In the genomic region with DNA sequence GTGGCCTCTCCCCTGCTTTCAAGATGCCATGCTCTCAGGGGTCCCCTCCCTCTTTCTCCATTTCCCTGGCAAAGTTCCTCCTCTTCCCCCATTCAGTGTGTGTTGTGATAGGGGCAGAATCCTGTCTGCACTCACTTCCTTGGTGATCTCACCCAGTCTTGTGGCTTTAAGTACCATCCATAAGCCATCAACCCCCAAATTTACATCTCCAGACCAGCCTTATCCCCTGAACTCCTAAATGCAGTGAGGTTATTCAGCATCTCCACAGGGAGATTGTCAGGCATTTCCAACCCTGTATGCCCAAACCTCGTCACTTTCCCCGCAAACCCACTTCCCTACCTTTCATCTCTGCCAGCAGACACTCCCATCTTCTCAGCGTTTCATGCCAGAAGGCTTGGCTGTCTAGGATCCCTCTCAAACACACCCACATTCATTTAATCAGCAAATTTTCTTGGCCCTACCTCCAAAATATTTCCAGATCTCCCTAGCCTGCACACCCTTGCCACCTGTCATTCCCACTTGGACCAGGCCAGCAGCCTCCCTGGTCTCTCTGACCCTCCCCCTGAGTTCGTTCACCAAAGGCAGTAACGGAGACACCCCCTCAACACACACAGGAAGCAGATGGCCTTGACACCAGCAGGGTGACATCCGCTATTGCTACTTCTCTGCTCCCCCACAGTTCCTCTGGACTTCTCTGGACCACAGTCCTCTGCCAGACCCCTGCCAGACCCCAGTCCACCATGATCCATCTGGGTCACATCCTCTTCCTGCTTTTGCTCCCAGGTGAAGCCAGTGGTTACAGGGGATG, we compare ENCODE assay signal across 8 cellular contexts. TPM values are rescaled to one million over a fixed set of nuclear protein-coding genes. Genes with fewer than 3 reads are reported as not detected.
DNase-seq lines count a peak whose midpoint lies in the region; ATAC-seq and TF ChIP-seq lines count a peak whose summit lies in the region.

A gene with protein sequence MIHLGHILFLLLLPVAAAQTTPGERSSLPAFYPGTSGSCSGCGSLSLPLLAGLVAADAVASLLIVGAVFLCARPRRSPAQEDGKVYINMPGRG (plus strand): TSS at position 676 of the 808 bp plus-strand sequence. CDS start 65 bp downstream, at position 741.

- H3K27me3 ChIP-seq in CD4-positive, CD25-positive, alpha-beta regulatory T cell (ENCODE audit: control insufficient read depth, insufficient read depth, low read length) = no peaks in the 10 kb centered on the region
- H3K27me3 ChIP-seq in prostate gland (replicated peaks; ENCODE audit: insufficient read depth) = no peaks in the 10 kb centered on the region

- no peaks in the 10 kb centered on the region for H3K9me3 ChIP-seq in CD4-positive, CD25-positive, alpha-beta regulatory T cell (ENCODE audit: control insufficient read depth in 2 of 2, low read length in 2 of 2)
- H3K9me3 ChIP-seq in prostate gland = no peaks in the 10 kb centered on the region

- H3K27ac Mint-ChIP-seq in CD4-positive, CD25-positive, alpha-beta regulatory T cell = peak within 1 kb of the TSS; percentile 96 to 100 (median 100)

- H3K4me1 ChIP-seq in CD4-positive, CD25-positive, alpha-beta regulatory T cell (ENCODE audit: control insufficient read depth, insufficient read depth, low read length, poor library complexity, severe bottlenecking) = peaks cover 67% of the 10 kb centered on the region
- H3K4me1 ChIP-seq in prostate gland (replicated peaks) = no peaks in the 10 kb centered on the region

- H3K4me3 ChIP-seq in CD4-positive, CD25-positive, alpha-beta regulatory T cell (ENCODE audit: low read depth, low read length) = peak within 1 kb of the TSS; percentile 81
- H3K4me3 ChIP-seq in HFF-Myc (replicated peaks; ENCODE audit: low read depth, low read length) = peak within 1 kb of the TSS; percentile 37
- peak within 1 kb of the TSS in 1 of 2 donors; percentile 8 for H3K4me3 ChIP-seq in prostate gland

- peak within 1 kb of the TSS; percentile 98 to 100 (median 100) for H3K4me3 Mint-ChIP-seq in CD4-positive, CD25-positive, alpha-beta regulatory T cell

- peaks cover 0 to 2% (median 0%) of the 10 kb centered on the region in 7 donors for H3K9me3 Mint-ChIP-seq in CD4-positive, CD25-positive, alpha-beta regulatory T cell

- TF ChIP-seq CTCF in HFF-Myc (IDR thresholded peaks at IDR 0.05; ENCODE audit: low read depth, low read length, missing control alignments) (no peak), VCaP (conservative IDR thresholded peaks at IDR 0.05) (no peak), prostate gland (IDR thresholded peaks at IDR 0.05) (no peak)

- H3K27ac ChIP-seq in CD4-positive, CD25-positive, alpha-beta regulatory T cell (ENCODE audit: insufficient read depth, low read length, poor library complexity, severe bottlenecking) = peak within 1 kb of the TSS; percentile 100
- H3K27ac ChIP-seq in VCaP (peak within 1 kb of the TSS; percentile 52; the same call in 1 of the 2 replicates), epithelial cell of prostate (peak within 1 kb of the TSS; percentile 87), prostate gland (peak within 1 kb of the TSS; percentile 26 to 33)

- intact Hi-C loops in prostate gland (cut with DNase I) = no loop called here

- peaks cover 7 to 59% (median 31%) of the 10 kb centered on the region in 4 donors for H3K4me1 Mint-ChIP-seq in CD4-positive, CD25-positive, alpha-beta regulatory T cell

- H3K36me3 Mint-ChIP-seq in CD4-positive, CD25-positive, alpha-beta regulatory T cell = peaks cover 7% of the 10 kb centered on the region

- no peak for TF ChIP-seq POLR2A in prostate gland (IDR thresholded peaks at IDR 0.05)

- H3K36me3 ChIP-seq in CD4-positive, CD25-positive, alpha-beta regulatory T cell (ENCODE audit: control insufficient read depth, insufficient read depth, low read length) = peaks cover under 1% of the 10 kb centered on the region
- no peaks in the 10 kb centered on the region for H3K36me3 ChIP-seq in prostate gland

- peak; percentile 38 to 80 (median 60) for DNase-seq in CD4-positive, CD25-positive, alpha-beta regulatory T cell
- DNase-seq in HFF-Myc (ENCODE audit: extremely low read depth, low read depth) (no peak), epithelial cell of prostate (ENCODE audit: low read depth, low spot score) (no peak), prostate gland (ENCODE audit: low spot score) (no peak), NCI-H2029 treated with DMSO at 0.1 percent for 48 hours (lab: John Stamatoyannopoulos, UW) (no peak)

- peaks cover 4% of the 10 kb centered on the region for H3K27me3 Mint-ChIP-seq in CD4-positive, CD25-positive, alpha-beta regulatory T cell

- 52% methylated on average over 6 of the region's 6 CpGs for WGBS in prostate gland

- ATAC-seq in CD4-positive, CD25-positive, alpha-beta regulatory T cell (ENCODE audit: low read depth in 2 of 2) = no peak
- ATAC-seq in esophagus mucosa (no peak), GM18858 (IDR thresholded peaks at IDR 0.05; ENCODE audit: unreplicated experiment) (no peak)

RNA-seq across cellular contexts. Expression of the gene that starts here (rescaled TPM):
- total RNA-seq in CD4-positive, CD25-positive, alpha-beta regulatory T cell = 104 TPM
- 100 to 1,000 TPM; 640 to 863 (median 760) TPM for polyA plus RNA-seq in CD4-positive, CD25-positive, alpha-beta regulatory T cell
- 1 to 10 TPM in 1 of 2 donors, not detected in 1; 4.9 TPM for total RNA-seq in prostate gland
- 0.96 TPM for total RNA-seq in esophagus mucosa

Comparison
In these comparisons a context has a peak if more than half of its experiments do, and no peak if none do; other contexts are left out.
1. RNA of the gene that starts here (total RNA-seq): 104 TPM in CD4-positive, CD25-positive, alpha-beta regulatory T cell (single experiment); 4.9 TPM in prostate gland and 0.96 TPM in esophagus mucosa (single experiment); every median in the first group is over 10 times any median in the second.
2. DNase-seq: peak in CD4-positive, CD25-positive, alpha-beta regulatory T cell (3 of 3); none in HFF-Myc (single experiment), epithelial cell of prostate (single experiment), prostate gland (single experiment) and NCI-H2029 treated with DMSO at 0.1 percent for 48 hours (single experiment).
3. H3K27ac ChIP-seq: peak in every context shown above with its lines; median percentile 100 in CD4-positive, CD25-positive, alpha-beta regulatory T cell; 87 in epithelial cell of prostate; 52 in VCaP; 30 in prostate gland.